Comparison of ENCODE assay signal across 1 cellular context in the genomic region with DNA sequence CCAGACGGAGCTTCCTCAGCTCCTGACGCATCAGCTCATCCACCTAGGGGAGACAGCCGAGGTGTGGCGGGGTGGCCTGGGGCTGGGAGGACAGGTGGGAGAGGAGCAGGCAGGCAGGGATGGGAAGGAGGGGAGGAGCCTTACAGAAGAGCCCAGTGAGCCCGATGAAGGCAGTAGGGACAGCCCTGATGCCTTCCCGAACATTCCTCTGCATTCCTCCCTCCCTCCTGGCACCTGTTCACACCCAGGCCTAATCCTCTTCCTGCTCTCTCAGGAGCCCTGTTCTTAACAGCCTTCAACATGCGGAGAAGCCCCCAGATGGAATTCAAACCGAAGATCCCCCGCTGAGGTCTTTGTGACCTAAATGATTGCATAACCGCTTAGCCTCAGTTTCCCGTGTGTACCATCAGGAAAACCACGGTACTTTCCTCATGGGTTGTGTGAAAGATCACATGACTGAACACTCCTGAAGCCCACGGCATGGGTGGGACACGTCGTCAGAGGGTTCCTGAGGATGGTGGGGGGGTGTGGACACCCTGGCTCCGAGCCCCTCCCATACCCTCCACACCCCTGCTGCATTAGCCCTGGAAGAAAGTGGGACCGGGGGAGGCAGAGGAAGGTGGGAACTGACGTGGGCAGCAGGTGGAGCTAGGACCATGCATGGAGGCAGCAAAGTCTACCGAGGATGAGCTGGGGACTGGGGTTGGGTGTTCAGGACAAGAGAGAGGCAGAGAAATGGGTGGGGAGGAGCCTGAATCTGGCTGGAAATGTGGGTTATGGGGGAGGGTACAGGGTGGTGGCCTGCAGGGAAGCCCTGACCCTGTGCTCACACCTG.
TF ChIP-seq lines count a peak whose summit lies in the region.

No MANE protein-coding gene starts in this region.

TF ChIP-seq in A549, 52 proteins besides CTCF, POLR2A, EP300 and RAD21 (continued from another document):
- TF ChIP-seq CEBPB (IDR thresholded peaks at IDR 0.05) (no peak), FOSL2 (IDR thresholded peaks at IDR 0.05) (no peak), FOSL2 (CRISPR knock-in tag; IDR thresholded peaks at IDR 0.05) (no peak), RCOR1 (IDR thresholded peaks at IDR 0.05; ENCODE audit: low read depth, low read length) (no peak), HOXB5 (CRISPR knock-in tag; IDR thresholded peaks at IDR 0.05) (no peak), RARB (CRISPR knock-in tag; IDR thresholded peaks at IDR 0.05) (no peak)
- TF ChIP-seq, protein P1, sequence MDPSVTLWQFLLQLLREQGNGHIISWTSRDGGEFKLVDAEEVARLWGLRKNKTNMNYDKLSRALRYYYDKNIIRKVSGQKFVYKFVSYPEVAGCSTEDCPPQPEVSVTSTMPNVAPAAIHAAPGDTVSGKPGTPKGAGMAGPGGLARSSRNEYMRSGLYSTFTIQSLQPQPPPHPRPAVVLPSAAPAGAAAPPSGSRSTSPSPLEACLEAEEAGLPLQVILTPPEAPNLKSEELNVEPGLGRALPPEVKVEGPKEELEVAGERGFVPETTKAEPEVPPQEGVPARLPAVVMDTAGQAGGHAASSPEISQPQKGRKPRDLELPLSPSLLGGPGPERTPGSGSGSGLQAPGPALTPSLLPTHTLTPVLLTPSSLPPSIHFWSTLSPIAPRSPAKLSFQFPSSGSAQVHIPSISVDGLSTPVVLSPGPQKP (IDR thresholded peaks at IDR 0.05; ENCODE audit: low read depth, low read length): no peak
